Comparison of ENCODE assay signal across 10 cellular contexts in the genomic region with DNA sequence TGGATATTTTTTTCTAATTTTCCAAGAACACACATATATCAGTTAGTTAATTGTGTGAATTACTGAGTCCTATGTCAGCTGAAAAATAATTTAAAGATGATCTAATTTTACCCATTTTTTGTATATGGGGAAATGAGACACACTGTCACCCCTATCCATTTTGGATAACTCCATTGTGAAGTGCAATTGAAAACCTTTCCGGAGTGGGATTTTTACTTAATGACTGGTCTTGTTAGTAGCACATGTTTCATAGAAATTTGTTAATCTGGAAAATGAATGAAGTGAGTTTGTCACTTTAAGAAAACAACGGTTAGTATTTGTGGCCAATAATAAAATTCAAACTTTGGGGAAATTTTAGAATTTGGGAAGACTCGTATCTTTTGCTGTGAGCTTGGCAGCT. TPM values are rescaled to one million over a fixed set of nuclear protein-coding genes. Genes with fewer than 3 reads are reported as not detected.
DNase-seq lines count a peak whose midpoint lies in the region; ATAC-seq and TF ChIP-seq lines count a peak whose summit lies in the region.
"Had no signal": no experiment of that assay in that cellular context is flagged by ENCODE, and none has a peak within 500 bp of the region (broad histone marks: within the 10 kb centered on the region; RNA-seq: fewer than 3 reads in every experiment).

No MANE protein-coding gene starts in this region.

- peak overlapping the region; percentile 100 for H3K27ac Mint-ChIP-seq in activated CD4-positive, alpha-beta T cell treated with anti-CD3 and anti-CD28 coated beads for 36 hours

- H3K27me3 Mint-ChIP-seq in activated CD4-positive, alpha-beta T cell treated with anti-CD3 and anti-CD28 coated beads for 36 hours, result no peaks in the 10 kb centered on the region

- H3K36me3 ChIP-seq in SJSA1, result peaks cover 28% of the 10 kb centered on the region

- CTCF ChIA-PET in activated CD4-positive, alpha-beta T cell treated with anti-CD3 and anti-CD28 coated beads for 36 hours (lab: Charles Lee), result interaction anchor here (0.7 to 1.7 kb wide), 3 partner anchors 12 to 31 kb away, joined by 3 to 4 read pairs (median 4); no protein-coding TSS in a partner anchor

- no peaks in the 10 kb centered on the region for H3K27me3 ChIP-seq in SJSA1 (replicated peaks)

- POLR2A ChIA-PET in activated CD4-positive, alpha-beta T cell treated with anti-CD3 and anti-CD28 coated beads for 36 hours (lab: Charles Lee), result interaction anchor here (0.6 kb wide), 1 partner anchor 63 kb away, joined by 3 read pairs; no protein-coding TSS in a partner anchor

- H3K4me1 Mint-ChIP-seq in activated CD4-positive, alpha-beta T cell treated with anti-CD3 and anti-CD28 coated beads for 36 hours, result peaks cover 43% of the 10 kb centered on the region

- peaks cover 5% of the 10 kb centered on the region for H3K4me1 ChIP-seq in SJSA1 (replicated peaks)

- intact Hi-C loops in activated CD4-positive, alpha-beta T cell treated with anti-CD3 and anti-CD28 coated beads for 36 hours (cut with DNase I, micrococcal nuclease), result loop anchor here (2.0 to 10.0 kb wide), 4 partner anchors 16 to 1898 kb away; a partner anchor contains a TSS

- no peaks in the 10 kb centered on the region for H3K9me3 Mint-ChIP-seq in activated CD4-positive, alpha-beta T cell treated with anti-CD3 and anti-CD28 coated beads for 36 hours (ENCODE audit: low read depth)
- H3K9me3 Mint-ChIP-seq: CD14-positive monocyte had no signal

- H3K4me3 Mint-ChIP-seq in activated CD4-positive, alpha-beta T cell treated with anti-CD3 and anti-CD28 coated beads for 36 hours, result peak overlapping the region; percentile 100

- TF ChIP-seq CTCF in epithelial cell of proximal tubule (conservative IDR thresholded peaks at IDR 0.05; ENCODE audit: low read depth, low read length), result no peak

- H3K4me3 ChIP-seq in SJSA1 (peak overlapping the region; percentile 86), epithelial cell of proximal tubule (ENCODE audit: low read depth, low read length) (peak overlapping the region; percentile 73), skin epidermis (peak overlapping the region in 6 of 7 experiments; percentile 59 to 98 (median 92))

- no peak for ATAC-seq in activated CD4-positive, alpha-beta T cell treated with anti-CD3 and anti-CD28 coated beads for 36 hours
- no peak for ATAC-seq in HG02588 (IDR thresholded peaks at IDR 0.05; ENCODE audit: unreplicated experiment)

- no peak for DNase-seq in activated CD4-positive, alpha-beta T cell treated with anti-CD3 and anti-CD28 coated beads for 36 hours
- DNase-seq in activated CD4-positive, alpha-beta T cell treated with anti-CD3 and anti-CD28 coated beads for 1 hour, result no peak
- DNase-seq in SJSA1 (ENCODE audit: low read depth in 1 of 2, low spot score in 2 of 2), result no peak
- no peak for DNase-seq in epithelial cell of proximal tubule (ENCODE audit: low read depth)
- DNase-seq in foreskin melanocyte, result no peak
- no peak for DNase-seq in NCI-H2029 treated with DMSO at 0.1 percent for 48 hours (lab: John Stamatoyannopoulos, UW)
- DNase-seq: NCI-H526 treated with DMSO at 0.1 percent for 48 hours had no signal

- peaks cover 64% of the 10 kb centered on the region for H3K36me3 Mint-ChIP-seq in activated CD4-positive, alpha-beta T cell treated with anti-CD3 and anti-CD28 coated beads for 36 hours (ENCODE audit: low read depth)

- H3K9me3 ChIP-seq in SJSA1 (replicated peaks), result no peaks in the 10 kb centered on the region

- H3K27ac ChIP-seq in SJSA1, result no peak overlapping the region
- H3K27ac ChIP-seq in skin epidermis, result peak overlapping the region in 5 of 21 experiments; percentile 95 to 98 (median 98)

RNA-seq across cellular contexts. Expression of a gene that starts 2.0 kb away (rescaled TPM):
- 100 to 1,000 TPM; 391 to 439 TPM for total RNA-seq in activated CD4-positive, alpha-beta T cell treated with anti-CD3 and anti-CD28 coated beads for 36 hours
- total RNA-seq in SJSA1 (2014; rRNA removed; shearing (Covaris generic)), result 98.9 and 213 TPM in 2 replicates
- 154 and 240 TPM in 2 replicates for total RNA-seq in epithelial cell of proximal tubule
